ENCODE assay signal across 9 cellular contexts in the genomic region with DNA sequence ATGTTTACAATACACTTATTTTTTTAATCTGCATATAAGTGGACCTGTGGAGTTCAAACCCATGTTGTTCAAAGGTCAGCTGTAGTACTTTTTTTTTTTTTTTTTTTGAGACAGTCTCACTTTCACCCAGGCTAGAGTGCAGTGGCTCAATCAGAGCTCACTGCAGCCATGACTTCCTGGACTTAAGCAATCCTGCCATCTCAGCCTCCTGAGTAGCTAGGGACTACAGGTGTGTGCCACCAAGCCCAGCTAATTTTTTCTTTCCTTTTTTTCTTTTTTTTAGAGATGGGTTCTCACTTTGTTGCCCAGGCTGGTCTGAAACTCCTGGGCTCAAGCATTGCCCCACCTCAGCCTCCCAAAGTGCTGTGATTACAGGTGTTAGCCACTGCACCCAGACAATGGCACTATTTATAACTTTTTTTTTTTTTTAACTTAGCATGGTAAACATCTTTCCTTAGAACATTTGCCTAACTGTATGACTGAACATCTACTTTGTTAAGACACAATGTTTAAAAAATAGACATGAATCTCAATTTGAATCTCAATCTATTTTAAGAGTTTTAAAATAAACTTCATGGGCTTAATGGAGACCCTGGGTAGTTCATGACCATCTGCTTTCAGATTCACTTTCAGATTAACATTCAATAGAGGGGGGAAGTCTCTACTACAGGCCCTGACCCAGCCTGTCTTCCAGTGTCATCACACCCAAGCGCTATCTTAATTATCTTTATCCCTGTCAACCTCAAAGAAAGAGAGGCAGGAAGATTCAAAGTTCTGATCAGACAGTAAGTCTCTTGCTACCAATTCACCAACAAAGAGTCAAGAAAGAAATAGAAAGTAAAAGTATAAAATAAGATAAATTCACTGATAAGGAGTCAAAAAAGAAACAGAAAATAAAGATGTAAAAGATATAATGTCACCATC.
A peak's percentile ranks its signal among the peaks of the same experiment; 100 is the strongest.
DNase-seq lines count a peak whose midpoint lies in the region; ATAC-seq and TF ChIP-seq lines count a peak whose summit lies in the region.
"Had no signal": no experiment of that assay in that cellular context is flagged by ENCODE, and none has a peak within 500 bp of the region (broad histone marks: within the 10 kb centered on the region; RNA-seq: fewer than 3 reads in every experiment).

No MANE protein-coding gene starts in this region.

- no peak for TF ChIP-seq POLR2A in stomach (IDR thresholded peaks at IDR 0.05)

- H3K27me3 ChIP-seq in SU-DHL-6 (ENCODE audit: low read length), result no peaks in the 10 kb centered on the region
- H3K27me3 ChIP-seq in stomach, result no peaks in the 10 kb centered on the region

- H3K9me3 ChIP-seq in SU-DHL-6 (ENCODE audit: insufficient read depth, low read length) (peaks cover 7% of the 10 kb centered on the region; the same call in 1 of the 2 replicates), stomach (peaks cover 0 to 16% (median 10%) of the 10 kb centered on the region in 4 donors)

- H3K79me2 ChIP-seq in SU-DHL-6 (ENCODE audit: insufficient read depth, low read length), result no peaks in the 10 kb centered on the region

- H3K4me2 ChIP-seq in SU-DHL-6 (ENCODE audit: low read depth, low read length, poor library complexity, severe bottlenecking), result peak overlapping the region; percentile 26

- no peaks in the 10 kb centered on the region for H3K27me3 Mint-ChIP-seq in activated naive CD4-positive, alpha-beta T cell treated with anti-CD3 and anti-CD28 coated beads, Interleukin-2, amount 10 ng/mL, durations not matched to agents 7 days and 5 days
- H3K27me3 Mint-ChIP-seq in stimulated activated naive CD8-positive, alpha-beta T cell treated with anti-CD3 and anti-CD28 coated beads, Interleukin-15, amount 100 ng/mL, for 72 hours, result no peaks in the 10 kb centered on the region

- no peak overlapping the region for H3K9ac ChIP-seq in SU-DHL-6 (ENCODE audit: low read length)

- H3K36me3 Mint-ChIP-seq in activated naive CD4-positive, alpha-beta T cell treated with anti-CD3 and anti-CD28 coated beads, Interleukin-2, amount 10 ng/mL, durations not matched to agents 7 days and 5 days, result peaks cover 66% of the 10 kb centered on the region

- intact Hi-C loops in stomach (cut with DNase I; ENCODE audit: low total_unique reads), result no loop called here

- peak; percentile 54 for DNase-seq in activated naive CD4-positive, alpha-beta T cell treated with anti-CD3 and anti-CD28 coated beads, Interleukin-2, amount 10 ng/mL, durations not matched to agents 7 days and 5 days
- no peak for DNase-seq in activated naive CD4-positive, alpha-beta T cell treated with anti-CD3 and anti-CD28 coated beads, Interleukin-2, amount 50 U/mL, for 16 hours
- DNase-seq in stimulated activated naive CD8-positive, alpha-beta T cell treated with anti-CD3 and anti-CD28 coated beads, Interleukin-15, amount 100 ng/mL, for 72 hours, result peak in 1 of 2 donors; percentile 22
- DNase-seq in stomach (no peak), SK-N-DZ (ENCODE audit: low spot score) (no peak), dedifferentiated amniotic fluid mesenchymal stem cell (ENCODE audit: extremely low spot score) (no peak)

- H3K36me3 ChIP-seq in SU-DHL-6 (ENCODE audit: low read length) (no peaks in the 10 kb centered on the region), stomach (peaks cover 0 to 10% (median 6%) of the 10 kb centered on the region in 4 donors)

- no peak overlapping the region for H2AFZ ChIP-seq in SU-DHL-6 (ENCODE audit: low read depth, low read length, severe bottlenecking)

- TF ChIP-seq EP300 in stomach (IDR thresholded peaks at IDR 0.05), result no peak

- peak overlapping the region; percentile 48 for H3K4me3 Mint-ChIP-seq in activated naive CD4-positive, alpha-beta T cell treated with anti-CD3 and anti-CD28 coated beads, Interleukin-2, amount 10 ng/mL, durations not matched to agents 7 days and 5 days
- peak overlapping the region; percentile 40 to 79 for H3K4me3 Mint-ChIP-seq in stimulated activated naive CD8-positive, alpha-beta T cell treated with anti-CD3 and anti-CD28 coated beads, Interleukin-15, amount 100 ng/mL, for 72 hours
- H3K4me3 Mint-ChIP-seq: brain had no signal

- 81 to 87% (median 85%) methylated on average over 1 of the region's 1 CpG for WGBS in stomach, 5 donors

- H3K4me3 ChIP-seq in SU-DHL-6 (ENCODE audit: insufficient read depth, low read length, poor library complexity, severe bottlenecking) (no peak overlapping the region), stomach (no peak overlapping the region)

- peak; percentile 84 for ATAC-seq in HG02885 (IDR thresholded peaks at IDR 0.05; ENCODE audit: poor library complexity, unreplicated experiment)
- ATAC-seq in stimulated activated naive CD8-positive, alpha-beta T cell treated with anti-CD3 and anti-CD28 coated beads, Interleukin-15, amount 100 ng/mL, for 72 hours, result peak; percentile 95

- peak overlapping the region; percentile 43 for H3K27ac ChIP-seq in SU-DHL-6 (ENCODE audit: low read depth, low read length)
- H3K27ac ChIP-seq in stomach, result peak overlapping the region in 1 of 5 donors; percentile 56

- no peaks in the 10 kb centered on the region for H4K20me1 ChIP-seq in SU-DHL-6 (ENCODE audit: low read depth, low read length)

- peaks cover 24% of the 10 kb centered on the region for H3K9me3 Mint-ChIP-seq in activated naive CD4-positive, alpha-beta T cell treated with anti-CD3 and anti-CD28 coated beads, Interleukin-2, amount 10 ng/mL, durations not matched to agents 7 days and 5 days
- peaks cover 13 to 21% of the 10 kb centered on the region in 2 donors for H3K9me3 Mint-ChIP-seq in stimulated activated naive CD8-positive, alpha-beta T cell treated with anti-CD3 and anti-CD28 coated beads, Interleukin-15, amount 100 ng/mL, for 72 hours

- peaks cover 5 to 28% (median 6%) of the 10 kb centered on the region in 4 donors for H3K4me1 ChIP-seq in stomach

- TF ChIP-seq CTCF in SU-DHL-6 (IDR thresholded peaks at IDR 0.05; ENCODE audit: insufficient read depth, low read length, poor library complexity, severe bottlenecking) (no peak), stomach (IDR thresholded peaks at IDR 0.05) (no peak)

- peak overlapping the region; percentile 97 for H3K27ac Mint-ChIP-seq in activated naive CD4-positive, alpha-beta T cell treated with anti-CD3 and anti-CD28 coated beads, Interleukin-2, amount 10 ng/mL, durations not matched to agents 7 days and 5 days
- H3K27ac Mint-ChIP-seq in stimulated activated naive CD8-positive, alpha-beta T cell treated with anti-CD3 and anti-CD28 coated beads, Interleukin-15, amount 100 ng/mL, for 72 hours, result peak overlapping the region; percentile 94 to 97
- H3K27ac Mint-ChIP-seq: brain had no signal

- H3K9me2 ChIP-seq in SU-DHL-6 (replicated peaks; ENCODE audit: insufficient read depth, low read length), result no peaks in the 10 kb centered on the region

- peaks cover 89% of the 10 kb centered on the region for H3K4me1 Mint-ChIP-seq in activated naive CD4-positive, alpha-beta T cell treated with anti-CD3 and anti-CD28 coated beads, Interleukin-2, amount 10 ng/mL, durations not matched to agents 7 days and 5 days
- peaks cover 68% of the 10 kb centered on the region for H3K4me1 Mint-ChIP-seq in stimulated activated naive CD8-positive, alpha-beta T cell treated with anti-CD3 and anti-CD28 coated beads, Interleukin-15, amount 100 ng/mL, for 72 hours
- H3K4me1 Mint-ChIP-seq: brain had no signal

- CTCF ChIA-PET in activated naive CD4-positive, alpha-beta T cell treated with anti-CD3 and anti-CD28 coated beads, Interleukin-2, amount 10 ng/mL, durations not matched to agents 7 days and 5 days (lab: Charles Lee), result interaction anchor here (0.7 kb wide), 1 partner anchor 62 kb away, joined by 4 read pairs; no protein-coding TSS in a partner anchor

- no peaks in the 10 kb centered on the region for H3F3A ChIP-seq in SU-DHL-6 (ENCODE audit: insufficient read depth)
